Comparison of ENCODE assay signal across 28 cellular contexts in genomic region chr17:41190328-41190727, GRCh38. TPM values are rescaled to one million over a fixed set of nuclear protein-coding genes. Genes with fewer than 3 reads are reported as not detected.
DNase-seq lines count a peak whose midpoint lies in the region; ATAC-seq and TF ChIP-seq lines count a peak whose summit lies in the region.
"Had no signal": no experiment of that assay in that cellular context is flagged by ENCODE, and none has a peak within 500 bp of the region (broad histone marks: within the 10 kb centered on the region; RNA-seq: fewer than 3 reads in every experiment).

No MANE protein-coding gene starts in this region.

- H3K27ac ChIP-seq in HEK293 (ENCODE audit: extremely low read depth, low read depth, low read length): no peak overlapping the region
- H3K27ac ChIP-seq in SJCRH30: peak overlapping the region; percentile 45; the same call in 1 of the 2 replicates

- peaks cover 4% of the 10 kb centered on the region for H3K9me3 Mint-ChIP-seq in stimulated activated memory B cell treated with anti-CD40 and anti-IgM and Interleukin-4, amounts not matched to agents 10 μg/mL and 1 μg/mL and 100 μg/mL, for 72 hours

- TF ChIP-seq CTCF in HEK293 (tag by site-specific recombination; IDR thresholded peaks at IDR 0.05): no peak

- no peaks in the 10 kb centered on the region for H3K4me1 Mint-ChIP-seq in stimulated activated memory B cell treated with anti-CD40 and anti-IgM and Interleukin-4, amounts not matched to agents 10 μg/mL and 1 μg/mL and 100 μg/mL, for 72 hours
- H3K4me1 Mint-ChIP-seq: CD14-positive monocyte; CD8-positive, alpha-beta memory T cell had no signal

- POLR2A ChIA-PET in HEK293 (lab: Yijun Ruan, JAX): no interaction called here

- H3K27ac Mint-ChIP-seq in stimulated activated memory B cell treated with anti-CD40 and anti-IgM and Interleukin-4, amounts not matched to agents 10 μg/mL and 1 μg/mL and 100 μg/mL, for 72 hours: peak overlapping the region; percentile 18
- H3K27ac Mint-ChIP-seq: CD8-positive, alpha-beta memory T cell had no signal

- no peak for ATAC-seq in stimulated activated memory B cell treated with anti-CD40 and anti-IgM and Interleukin-4, amounts not matched to agents 10 μg/mL and 1 μg/mL and 100 μg/mL, for 72 hours
- ATAC-seq: K562 had no signal

- H3K36me3 ChIP-seq in HEK293 (ENCODE audit: control insufficient read depth in 2 of 2, insufficient read depth in 1 of 2, low read length in 2 of 2): no peaks in the 10 kb centered on the region
- H3K36me3 ChIP-seq in SJCRH30: no peaks in the 10 kb centered on the region
- H3K36me3 ChIP-seq: BE2C, MG63 had no signal

- CTCF ChIA-PET in HEK293 (lab: Yijun Ruan, JAX): interaction anchor here (0.6 kb wide), 1 partner anchor 136 kb away, joined by 3 read pairs; no protein-coding TSS in a partner anchor

- DNase-seq in DMS53 (lab: John Stamatoyannopoulos, UW) (peak; percentile 20), DMS53 treated with DMSO at 0.1 percent for 48 hours (lab: John Stamatoyannopoulos, UW; ENCODE audit: unreplicated experiment) (no peak), SJCRH30 (peak; percentile 68 to 78), NCI-H226 (no peak), LoVo (ENCODE audit: low spot score) (no peak)
- DNase-seq: 8988T; ACHN; BE2C; CD8-positive, alpha-beta memory T cell; DMS 273 treated with DMSO at 0.1 percent for 48 hours; Kasumi-1; MG63; NCI-H1105 treated with DMSO at 0.1 percent for 48 hours; NCI-H146; NCI-H1930; NCI-H2227 treated with DMSO at 0.1 percent for 48 hours; NCI-H510A; NCI-H82; Right ventricle myocardium superior; RPMI8226 had no signal

- no peaks in the 10 kb centered on the region for H3K4me1 ChIP-seq in HEK293 (ENCODE audit: control insufficient read depth, insufficient read depth, low read length)
- peaks cover 14% of the 10 kb centered on the region for H3K4me1 ChIP-seq in SJCRH30
- H3K4me1 ChIP-seq: BE2C had no signal

- H3K36me3 Mint-ChIP-seq in stimulated activated memory B cell treated with anti-CD40 and anti-IgM and Interleukin-4, amounts not matched to agents 10 μg/mL and 1 μg/mL and 100 μg/mL, for 72 hours: no peaks in the 10 kb centered on the region
- H3K36me3 Mint-ChIP-seq: CD14-positive monocyte had no signal

- no peaks in the 10 kb centered on the region for H3K27me3 ChIP-seq in SJCRH30
- H3K27me3 ChIP-seq: MG63 had no signal

- H3K4me3 ChIP-seq in HEK293 (ENCODE audit: low read depth, low read length) (no peak overlapping the region), SJCRH30 (no peak overlapping the region)
- H3K4me3 ChIP-seq: K562, MG63 had no signal

- H3K9me3 ChIP-seq in HEK293 (ENCODE audit: control insufficient read depth, insufficient read depth, low read depth, low read length) (no peaks in the 10 kb centered on the region), SJCRH30 (replicated peaks) (peaks cover 3% of the 10 kb centered on the region)
- H3K9me3 ChIP-seq: BE2C, MG63 had no signal

- H3K27me3 Mint-ChIP-seq in stimulated activated memory B cell treated with anti-CD40 and anti-IgM and Interleukin-4, amounts not matched to agents 10 μg/mL and 1 μg/mL and 100 μg/mL, for 72 hours: peaks cover 32% of the 10 kb centered on the region

- H3K4me3 Mint-ChIP-seq in stimulated activated memory B cell treated with anti-CD40 and anti-IgM and Interleukin-4, amounts not matched to agents 10 μg/mL and 1 μg/mL and 100 μg/mL, for 72 hours: no peak overlapping the region
- H3K4me3 Mint-ChIP-seq: CD14-positive monocyte; CD8-positive, alpha-beta memory T cell had no signal

TF ChIP-seq in HEK293, 187 proteins besides CTCF, POLR2A, EP300 and RAD21:
- TF ChIP-seq ZNF544 (tag by site-specific recombination; IDR thresholded peaks at IDR 0.05) (no peak), INSM2 (tag by site-specific recombination; IDR thresholded peaks at IDR 0.05) (no peak), SCRT2 (tag by site-specific recombination; IDR thresholded peaks at IDR 0.05) (peak; percentile 96), ZNF280D (tag by site-specific recombination; IDR thresholded peaks at IDR 0.05) (no peak), ZBTB10 (tag by site-specific recombination; IDR thresholded peaks at IDR 0.05) (no peak), SCRT1 (tag by site-specific recombination; IDR thresholded peaks at IDR 0.05; ENCODE audit: borderline replicate concordance) (peak; percentile 96)

RNA-seq across cellular contexts. Expression of gene KRTAP9-1, which starts 0.6 kb away (rescaled TPM):
- not detected in 2 replicates for total RNA-seq in SJCRH30 (2014; rRNA removed; shearing (Covaris generic))
- total RNA-seq: CD8-positive, alpha-beta memory T cell; Daoy; G401; HT1080; K562; Right ventricle myocardium superior; SK-MEL-5 had no signal

RNA-seq across cellular contexts. Expression of gene KRTAP4-1, which starts 5.6 kb away (rescaled TPM):
- total RNA-seq in SJCRH30 (2014; rRNA removed; shearing (Covaris generic)): not detected in 2 replicates
- total RNA-seq: CD8-positive, alpha-beta memory T cell; Daoy; G401; HT1080; K562; Right ventricle myocardium superior; SK-MEL-5 had no signal

RNA-seq across cellular contexts. Expression of gene KRTAP4-2, which starts 12.3 kb away (rescaled TPM):
- total RNA-seq in SJCRH30 (2014; rRNA removed; shearing (Covaris generic)): 0.14 TPM in 1 of 2 replicates, not detected in the other
- total RNA-seq: CD8-positive, alpha-beta memory T cell; Daoy; G401; HT1080; K562; Right ventricle myocardium superior; SK-MEL-5 had no signal

RNA-seq across cellular contexts. Expression of gene KRTAP4-3, which starts 22.3 kb away (rescaled TPM):
- total RNA-seq in SJCRH30 (2014; rRNA removed; shearing (Covaris generic)): not detected in 2 replicates
- total RNA-seq: CD8-positive, alpha-beta memory T cell; Daoy; G401; HT1080; K562; Right ventricle myocardium superior; SK-MEL-5 had no signal

RNA-seq across cellular contexts. Expression of gene KRTAP4-4, which starts 29.8 kb away (rescaled TPM):
- not detected in 2 replicates for total RNA-seq in SJCRH30 (2014; rRNA removed; shearing (Covaris generic))
- total RNA-seq: CD8-positive, alpha-beta memory T cell; Daoy; G401; HT1080; K562; Right ventricle myocardium superior; SK-MEL-5 had no signal

Comparison
In these comparisons a context has a peak if more than half of its experiments do, and no peak if none do; other contexts are left out.
1. DNase-seq: peak in DMS53 (single experiment) and SJCRH30 (2 of 2); none in DMS53 treated with DMSO at 0.1 percent for 48 hours (single experiment), NCI-H226 (single experiment) and LoVo (single experiment).